ENCODE assay signal across 30 cellular contexts in the genomic region with DNA sequence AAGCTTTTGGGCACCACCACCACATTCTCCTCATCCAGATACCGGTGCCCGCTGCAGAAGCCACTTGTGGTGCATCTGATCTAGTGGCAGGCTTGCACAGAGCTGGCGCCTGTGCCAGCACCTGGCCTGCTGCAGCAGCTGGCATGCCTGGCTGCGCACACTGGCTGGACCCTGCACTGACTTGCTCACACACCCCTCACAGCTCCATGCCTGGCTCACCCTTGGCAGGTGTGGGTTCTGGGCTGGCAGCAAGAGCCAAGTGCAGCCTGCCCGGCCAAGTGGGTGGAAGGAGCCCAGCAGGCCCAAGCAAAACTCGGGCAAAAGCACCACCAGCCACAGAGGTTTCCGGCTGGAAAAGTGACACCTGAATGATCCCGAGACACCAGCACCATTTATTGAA.
"Had no signal": no experiment of that assay in that cellular context is flagged by ENCODE, and none has a peak within 500 bp of the region (broad histone marks: within the 10 kb centered on the region; RNA-seq: fewer than 3 reads in every experiment).

No MANE protein-coding gene starts in this region.

- H3K9me3 ChIP-seq: adrenal gland, gastrocnemius medialis had no signal

- DNase-seq: activated B cell treated with CpG ODN at 0.5 μM for 24 hours; activated CD4-positive, alpha-beta T cell treated with anti-CD3 and anti-CD28 coated beads for 48 hours; activated CD4-positive, alpha-beta T cell treated with anti-CD3 and anti-CD28 coated beads, Interleukin-2, amount 50 U/mL, for 1 hour; activated CD4-positive, alpha-beta T cell treated with anti-CD3 and anti-CD28 coated beads, Interleukin-2, amount 50 U/mL, for 48 hours; activated CD8-positive, alpha-beta memory T cell treated with anti-CD3 and anti-CD28 coated beads for 24 hours; activated CD8-positive, alpha-beta T cell treated with anti-CD3 and anti-CD28 coated beads for 36 hours; activated effector memory CD4-positive, alpha-beta T cell treated with anti-CD3 and anti-CD28 coated beads, Interleukin-2, amount 50 U/mL, for 16 hours; activated naive CD4-positive, alpha-beta T cell treated with anti-CD3 and anti-CD28 coated beads for 36 hours; activated naive CD8-positive, alpha-beta T cell treated with anti-CD3 and anti-CD28 coated beads for 36 hours; activated naive CD8-positive, alpha-beta T cell treated with anti-CD3 and anti-CD28 coated beads, Interleukin-2, amount 50 U/mL, for 24 hours; activated T-cell treated with anti-CD3 and anti-CD28 coated beads, Interleukin-2, amount 50 U/mL, for 4 hours; adrenal gland; amygdala; aorta; body of pancreas; caudate nucleus; cortex of kidney; dermis blood vessel endothelial cell; effector CD4-positive, alpha-beta T cell; effector memory CD8-positive, alpha-beta T cell; erythroblast; foreskin keratinocyte; gastrocnemius medialis; glutamatergic neuron; T-helper 1 cell; T-helper 17 cell; T1000; WERI-Rb-1 had no signal

- H3K36me3 ChIP-seq: adrenal gland, esophagus muscularis mucosa, gastrocnemius medialis, WERI-Rb-1 had no signal

- H3K27ac ChIP-seq: adrenal gland, body of pancreas, esophagus muscularis mucosa, foreskin keratinocyte, gastrocnemius medialis, WERI-Rb-1 had no signal

- H3K4me1 ChIP-seq: adrenal gland, body of pancreas, esophagus muscularis mucosa, foreskin keratinocyte, gastrocnemius medialis had no signal

- ATAC-seq: activated CD4-positive, CD25-positive, alpha-beta regulatory T cell treated with anti-CD3 and anti-CD28 coated beads, Interleukin-2, amount 50 U/mL, for 24 hours; activated CD8-positive, alpha-beta T cell treated with anti-CD3 and anti-CD28 coated beads for 36 hours; activated naive CD8-positive, alpha-beta T cell treated with anti-CD3 and anti-CD28 coated beads, Interleukin-2, amount 50 U/mL, for 24 hours; activated T-cell treated with anti-CD3 and anti-CD28 coated beads, Interleukin-2, amount 50 U/mL, for 4 hours; body of pancreas; effector memory CD8-positive, alpha-beta T cell; foreskin keratinocyte; gastrocnemius medialis; T-helper 17 cell had no signal

- H3K4me3 ChIP-seq: adrenal gland, body of pancreas, esophagus muscularis mucosa, gastrocnemius medialis had no signal

- H3K27me3 ChIP-seq: adrenal gland, body of pancreas, esophagus muscularis mucosa, foreskin keratinocyte, gastrocnemius medialis had no signal
